In the genomic region with DNA sequence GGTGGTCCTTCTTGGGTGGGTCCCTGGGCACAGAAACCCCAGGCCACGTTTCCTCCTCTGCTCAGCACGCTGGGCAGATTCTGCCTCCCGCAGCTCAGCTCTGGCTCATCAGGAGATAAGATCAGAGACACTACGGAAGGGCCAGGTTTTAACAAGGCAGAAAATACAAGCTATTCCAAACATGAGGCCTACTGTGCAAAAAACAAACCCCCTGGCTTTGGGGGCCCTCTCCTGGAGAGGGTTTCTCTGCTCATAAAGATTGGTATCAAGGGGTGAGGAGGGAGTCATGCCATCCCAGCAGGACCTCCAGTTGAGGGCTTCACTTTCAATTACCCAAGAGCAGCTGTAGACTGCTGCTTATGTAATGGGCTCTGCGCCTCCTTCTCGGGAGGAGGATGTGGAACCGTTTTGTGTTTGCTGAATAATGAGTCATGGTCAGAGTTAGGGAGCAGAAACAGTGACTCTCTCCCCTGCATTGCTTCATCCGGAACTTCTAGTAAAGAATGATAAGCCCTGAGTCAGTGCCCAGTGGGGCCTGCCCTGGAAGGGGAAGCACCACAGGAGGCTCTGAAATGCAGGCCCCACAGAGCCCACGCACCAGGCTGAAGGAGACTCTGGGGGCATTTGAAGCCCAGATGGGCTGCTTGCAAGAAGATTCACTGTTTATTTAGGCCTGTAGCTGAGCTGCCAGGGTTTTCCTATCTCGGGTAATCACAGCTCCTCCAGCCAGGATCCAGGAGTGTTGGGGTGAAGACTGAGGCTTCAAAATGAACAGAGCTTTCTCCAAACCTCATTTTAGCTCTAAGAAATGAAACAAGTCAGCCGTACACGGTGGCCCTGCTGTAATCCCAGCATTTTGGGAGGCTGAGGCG, we compare ENCODE assay signal across 1 cellular context.
TF ChIP-seq lines count a peak whose summit lies in the region.

No MANE protein-coding gene starts in this region.

TF ChIP-seq in HepG2, 621 proteins besides CTCF, POLR2A, EP300 and RAD21 (continued from another document and continues in another):
- TF ChIP-seq ZBTB40 (IDR thresholded peaks at IDR 0.05) (no peak), ZBTB40 (CRISPR knock-in tag; IDR thresholded peaks at IDR 0.05) (peak; percentile 24; the same call in 1 of the 2 replicates), RARA (CRISPR knock-in tag; IDR thresholded peaks at IDR 0.05) (peak; percentile 89), ZBTB43 (CRISPR knock-in tag; conservative IDR thresholded peaks at IDR 0.05) (0 out of 2 replicates have a peak, but pooled peaks have one; percentile 25), ZNF12 (CRISPR knock-in tag; IDR thresholded peaks at IDR 0.05) (peak; percentile 53; the same call in 1 of the 2 replicates), SNAPC4 (CRISPR knock-in tag; IDR thresholded peaks at IDR 0.05) (no peak), ZSCAN9 (CRISPR knock-in tag; IDR thresholded peaks at IDR 0.05; ENCODE audit: borderline replicate concordance) (peak; percentile 95), ZMAT3 (CRISPR knock-in tag; conservative IDR thresholded peaks at IDR 0.05) (no peak), SAFB2 (CRISPR knock-in tag; IDR thresholded peaks at IDR 0.05; ENCODE audit: borderline replicate concordance, low read depth) (no peak), MLX (CRISPR knock-in tag; IDR thresholded peaks at IDR 0.05) (peak; percentile 53; the same call in 1 of the 2 replicates), ZFAT (CRISPR knock-in tag; conservative IDR thresholded peaks at IDR 0.05) (no peak), ZNF263 (CRISPR knock-in tag; IDR thresholded peaks at IDR 0.05) (peak; percentile 79; the same call in 1 of the 2 replicates), RNF2 (conservative IDR thresholded peaks at IDR 0.05; ENCODE audit: low read depth) (peak; percentile 35; the same call in 1 of the 2 replicates), FOXK1 (CRISPR knock-in tag; IDR thresholded peaks at IDR 0.05; ENCODE audit: borderline replicate concordance, low read depth) (peak; percentile 70; the same call in 1 of the 2 replicates)
- TF ChIP-seq, protein P1, sequence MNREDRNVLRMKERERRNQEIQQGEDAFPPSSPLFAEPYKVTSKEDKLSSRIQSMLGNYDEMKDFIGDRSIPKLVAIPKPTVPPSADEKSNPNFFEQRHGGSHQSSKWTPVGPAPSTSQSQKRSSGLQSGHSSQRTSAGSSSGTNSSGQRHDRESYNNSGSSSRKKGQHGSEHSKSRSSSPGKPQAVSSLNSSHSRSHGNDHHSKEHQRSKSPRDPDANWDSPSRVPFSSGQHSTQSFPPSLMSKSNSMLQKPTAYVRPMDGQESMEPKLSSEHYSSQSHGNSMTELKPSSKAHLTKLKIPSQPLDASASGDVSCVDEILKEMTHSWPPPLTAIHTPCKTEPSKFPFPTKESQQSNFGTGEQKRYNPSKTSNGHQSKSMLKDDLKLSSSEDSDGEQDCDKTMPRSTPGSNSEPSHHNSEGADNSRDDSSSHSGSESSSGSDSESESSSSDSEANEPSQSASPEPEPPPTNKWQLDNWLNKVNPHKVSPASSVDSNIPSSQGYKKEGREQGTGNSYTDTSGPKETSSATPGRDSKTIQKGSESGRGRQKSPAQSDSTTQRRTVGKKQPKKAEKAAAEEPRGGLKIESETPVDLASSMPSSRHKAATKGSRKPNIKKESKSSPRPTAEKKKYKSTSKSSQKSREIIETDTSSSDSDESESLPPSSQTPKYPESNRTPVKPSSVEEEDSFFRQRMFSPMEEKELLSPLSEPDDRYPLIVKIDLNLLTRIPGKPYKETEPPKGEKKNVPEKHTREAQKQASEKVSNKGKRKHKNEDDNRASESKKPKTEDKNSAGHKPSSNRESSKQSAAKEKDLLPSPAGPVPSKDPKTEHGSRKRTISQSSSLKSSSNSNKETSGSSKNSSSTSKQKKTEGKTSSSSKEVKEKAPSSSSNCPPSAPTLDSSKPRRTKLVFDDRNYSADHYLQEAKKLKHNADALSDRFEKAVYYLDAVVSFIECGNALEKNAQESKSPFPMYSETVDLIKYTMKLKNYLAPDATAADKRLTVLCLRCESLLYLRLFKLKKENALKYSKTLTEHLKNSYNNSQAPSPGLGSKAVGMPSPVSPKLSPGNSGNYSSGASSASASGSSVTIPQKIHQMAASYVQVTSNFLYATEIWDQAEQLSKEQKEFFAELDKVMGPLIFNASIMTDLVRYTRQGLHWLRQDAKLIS (CRISPR knock-in tag; IDR thresholded peaks at IDR 0.05), result no peak
- TF ChIP-seq, protein P2, sequence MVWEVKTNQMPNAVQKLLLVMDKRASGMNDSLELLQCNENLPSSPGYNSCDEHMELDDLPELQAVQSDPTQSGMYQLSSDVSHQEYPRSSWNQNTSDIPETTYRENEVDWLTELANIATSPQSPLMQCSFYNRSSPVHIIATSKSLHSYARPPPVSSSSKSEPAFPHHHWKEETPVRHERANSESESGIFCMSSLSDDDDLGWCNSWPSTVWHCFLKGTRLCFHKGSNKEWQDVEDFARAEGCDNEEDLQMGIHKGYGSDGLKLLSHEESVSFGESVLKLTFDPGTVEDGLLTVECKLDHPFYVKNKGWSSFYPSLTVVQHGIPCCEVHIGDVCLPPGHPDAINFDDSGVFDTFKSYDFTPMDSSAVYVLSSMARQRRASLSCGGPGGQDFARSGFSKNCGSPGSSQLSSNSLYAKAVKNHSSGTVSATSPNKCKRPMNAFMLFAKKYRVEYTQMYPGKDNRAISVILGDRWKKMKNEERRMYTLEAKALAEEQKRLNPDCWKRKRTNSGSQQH (CRISPR knock-in tag; IDR thresholded peaks at IDR 0.05; ENCODE audit: low read depth), result 0 out of 2 replicates have a peak, but pooled peaks have one; percentile 46
- TF ChIP-seq, protein P3, sequence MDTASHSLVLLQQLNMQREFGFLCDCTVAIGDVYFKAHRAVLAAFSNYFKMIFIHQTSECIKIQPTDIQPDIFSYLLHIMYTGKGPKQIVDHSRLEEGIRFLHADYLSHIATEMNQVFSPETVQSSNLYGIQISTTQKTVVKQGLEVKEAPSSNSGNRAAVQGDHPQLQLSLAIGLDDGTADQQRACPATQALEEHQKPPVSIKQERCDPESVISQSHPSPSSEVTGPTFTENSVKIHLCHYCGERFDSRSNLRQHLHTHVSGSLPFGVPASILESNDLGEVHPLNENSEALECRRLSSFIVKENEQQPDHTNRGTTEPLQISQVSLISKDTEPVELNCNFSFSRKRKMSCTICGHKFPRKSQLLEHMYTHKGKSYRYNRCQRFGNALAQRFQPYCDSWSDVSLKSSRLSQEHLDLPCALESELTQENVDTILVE (CRISPR knock-in tag; IDR thresholded peaks at IDR 0.05), result peak; percentile 76
- TF ChIP-seq, protein P4, sequence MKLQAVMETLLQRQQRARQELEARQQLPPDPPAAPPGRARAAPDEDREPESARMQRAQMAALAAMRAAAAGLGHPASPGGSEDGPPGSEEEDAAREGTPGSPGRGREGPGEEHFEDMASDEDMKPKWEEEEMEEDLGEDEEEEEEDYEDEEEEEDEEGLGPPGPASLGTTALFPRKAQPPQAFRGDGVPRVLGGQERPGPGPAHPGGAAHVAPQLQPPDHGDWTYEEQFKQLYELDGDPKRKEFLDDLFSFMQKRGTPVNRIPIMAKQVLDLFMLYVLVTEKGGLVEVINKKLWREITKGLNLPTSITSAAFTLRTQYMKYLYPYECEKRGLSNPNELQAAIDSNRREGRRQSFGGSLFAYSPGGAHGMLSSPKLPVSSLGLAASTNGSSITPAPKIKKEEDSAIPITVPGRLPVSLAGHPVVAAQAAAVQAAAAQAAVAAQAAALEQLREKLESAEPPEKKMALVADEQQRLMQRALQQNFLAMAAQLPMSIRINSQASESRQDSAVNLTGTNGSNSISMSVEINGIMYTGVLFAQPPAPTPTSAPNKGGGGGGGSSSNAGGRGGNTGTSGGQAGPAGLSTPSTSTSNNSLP (IDR thresholded peaks at IDR 0.05; ENCODE audit: low read depth, low read length), result peak; percentile 25; the same call in 1 of the 2 replicates
